7 cellular contexts compared by ENCODE assay signal in the genomic region with DNA sequence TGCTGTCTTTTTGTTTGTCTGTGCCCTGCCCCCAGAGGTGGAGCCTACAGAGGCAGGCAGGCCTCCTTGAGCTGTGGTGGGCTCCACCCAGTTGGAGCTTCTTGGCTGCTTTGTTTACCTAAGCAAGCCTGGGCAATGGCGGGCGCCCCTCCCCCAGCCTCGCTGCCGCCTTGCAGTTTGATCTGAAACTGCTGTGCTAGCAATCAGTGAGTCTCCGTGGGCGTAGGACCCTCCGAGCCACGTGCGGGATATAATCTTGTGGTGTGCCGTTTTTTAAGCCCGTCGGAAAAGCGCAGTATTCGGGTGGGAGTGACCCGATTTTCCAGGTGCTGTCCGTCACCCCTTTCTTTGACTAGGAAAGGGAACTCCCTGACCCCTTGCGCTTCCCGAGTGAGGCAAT.
DNase-seq lines count a peak whose midpoint lies in the region; FAIRE-seq and TF ChIP-seq lines count a peak whose summit lies in the region.
"Not testable (repeated sequence)": the region's sequence is repeated elsewhere in the genome, so short reads cannot be mapped to it uniquely, and the experiment has no call there.

No MANE protein-coding gene starts in this region.

- H2BK120ac ChIP-seq in H1 (replicated peaks; ENCODE audit: low read depth, low read length) = not testable (repeated sequence)

- not testable (repeated sequence) for H3K9me3 ChIP-seq in HUES48 (ENCODE audit: control insufficient read depth, insufficient read depth, low read length); H1 (ENCODE audit: insufficient read depth in 2 of 2, low read depth in 1 of 2, low read length in 1 of 2); iPS-15b (ENCODE audit: control insufficient read depth, insufficient read depth, low read length)

- H4K20me1 ChIP-seq in H1 (replicated peaks in 1 of 2; ENCODE audit: control insufficient read depth in 1 of 2, insufficient read depth in 2 of 2, low read length in 2 of 2) = not testable (repeated sequence)

- CTCF ChIA-PET in H1 (lab: Charles Lee; ENCODE audit: partially characterized antibody) = interaction anchor here (1.1 to 1.6 kb wide), 8 partner anchors 10 to 362 kb away, joined by 3 to 9 read pairs (median 5); a partner anchor contains a TSS

- H4K5ac ChIP-seq in H1 (ENCODE audit: insufficient read length, low read depth, low read length) = not testable (repeated sequence)

- not testable (repeated sequence) for H3K36me3 ChIP-seq in H7 (replicated peaks; ENCODE audit: control insufficient read depth, insufficient read depth, low read length); HUES48 (ENCODE audit: control insufficient read depth, insufficient read depth, low read length); H1 (ENCODE audit: control insufficient read depth in 2 of 4, insufficient read depth in 4 of 4, low read length in 3 of 4); iPS-15b (ENCODE audit: control insufficient read depth, insufficient read depth, low read length)

- not testable (repeated sequence) for TF ChIP-seq CTCF in H1 (IDR thresholded peaks at IDR 0.05; ENCODE audit: control extremely low read depth in 1 of 3, insufficient read depth in 1 of 3, low read depth in 1 of 3, low read length in 3 of 3); neural crest cell (conservative IDR thresholded peaks at IDR 0.05); type B pancreatic cell (conservative IDR thresholded peaks at IDR 0.05)

- not testable (repeated sequence) for H3K36me3 Mint-ChIP-seq in neural crest cell (ENCODE audit: low read depth); type B pancreatic cell

- H3K9ac ChIP-seq in HUES48 (ENCODE audit: low read depth, low read length) (peak overlapping the region; percentile 70; the same call in 1 of the 2 replicates), H1 (replicated peaks in 1 of 4; ENCODE audit: extremely low read depth in 1 of 4, low read depth in 3 of 4, low read length in 3 of 4) (peak overlapping the region in 3 of 4 experiments; percentile 25 to 77 (median 47); a peak in 3 of 7 replicates), iPS-15b (ENCODE audit: low read depth, low read length) (peak overlapping the region; percentile 47)

- peak overlapping the region; percentile 96 for H3K27ac Mint-ChIP-seq in neural crest cell (ENCODE audit: unreplicated experiment)
- peak overlapping the region; percentile 25 for H3K27ac Mint-ChIP-seq in type B pancreatic cell

- TF ChIP-seq POLR2A in H1 (IDR thresholded peaks at IDR 0.05; ENCODE audit: control extremely low read depth in 1 of 2, low read depth in 2 of 2, low read length in 2 of 2) = not testable (repeated sequence)

- peak overlapping the region; percentile 93; the same call in 1 of the 2 replicates for H4K8ac ChIP-seq in H1 (ENCODE audit: extremely low read depth, insufficient read depth, low read length)

- not testable (repeated sequence) for H3K79me2 ChIP-seq in H1 (ENCODE audit: control insufficient read depth in 1 of 2, insufficient read depth in 2 of 2, low read length in 2 of 2)

- H4K91ac ChIP-seq in H1 (replicated peaks; ENCODE audit: insufficient read length, low read length) = not testable (repeated sequence)

- not testable (repeated sequence) for H3K27ac ChIP-seq in HUES48 (ENCODE audit: low read depth, low read length); H1 (ENCODE audit: low read depth, low read length)

- TF ChIP-seq EP300 in H1 (IDR thresholded peaks at IDR 0.05; ENCODE audit: borderline replicate concordance in 1 of 2, low read depth in 2 of 2, low read length in 2 of 2) = not testable (repeated sequence)

- H3K4ac ChIP-seq in H1 (replicated peaks; ENCODE audit: insufficient read length, low read depth, low read length) = not testable (repeated sequence)

- not testable (repeated sequence) for H3K27me3 ChIP-seq in H7 (ENCODE audit: control insufficient read depth, insufficient read depth, low read length); HUES48 (ENCODE audit: control insufficient read depth, insufficient read depth, low read length); H1 (replicated peaks in 1 of 4; ENCODE audit: control insufficient read depth in 3 of 4, extremely low read depth in 1 of 4, insufficient read depth in 3 of 4, low read length in 3 of 4); iPS-15b (ENCODE audit: control insufficient read depth, insufficient read depth, low read length)

- H3K4me1 ChIP-seq in HUES48 (ENCODE audit: control insufficient read depth, insufficient read depth, low read length); H1 (replicated peaks in 1 of 4; ENCODE audit: control insufficient read depth in 3 of 4, insufficient read depth in 4 of 4, low read length in 3 of 4); iPS-15b (ENCODE audit: control insufficient read depth, insufficient read depth, low read length): not testable (repeated sequence)

- not testable (repeated sequence) for TF ChIP-seq RAD21 in H1 (IDR thresholded peaks at IDR 0.05 in 1 of 2, conservative IDR thresholded peaks at IDR 0.05 in 1 of 2; ENCODE audit: low read depth in 2 of 2, low read length in 2 of 2)

- not testable (repeated sequence) for FAIRE-seq in H1 (lab: Jason Lieb, UNC)

- H2BK12ac ChIP-seq in H1 (ENCODE audit: low read depth, low read length) = 0 out of 2 replicates have a peak overlapping the region, but pooled peaks have one; percentile 9

- H2BK5ac ChIP-seq in H1 (ENCODE audit: low read depth, low read length) = 0 out of 2 replicates have a peak overlapping the region, but pooled peaks have one; percentile 78

- not testable (repeated sequence) for DNase-seq in H7; neural crest cell (ENCODE audit: low read depth, low spot score); type B pancreatic cell (ENCODE audit: extremely low spot score, unreplicated experiment)
- DNase-seq in NCI-H748 (lab: John Stamatoyannopoulos, UW; ENCODE audit: unreplicated experiment) (peak; percentile 1), H1 (ENCODE audit: low read depth in 1 of 2, low spot score in 2 of 2) (peak in 1 of 2 experiments; percentile 70)

- H3K4me2 ChIP-seq in H1 (ENCODE audit: insufficient read depth in 1 of 2, low read depth in 2 of 2, low read length in 2 of 2) = peak overlapping the region in 1 of 2 experiments; percentile 42; a peak in 2 of 4 replicates

- H3K79me1 ChIP-seq in H1 (ENCODE audit: low read depth, low read length) = not testable (repeated sequence)

- peaks cover 12% of the 10 kb centered on the region for H3K4me1 Mint-ChIP-seq in neural crest cell
- H3K4me1 Mint-ChIP-seq in type B pancreatic cell (ENCODE audit: unreplicated experiment) = not testable (repeated sequence)

- 66% methylated on average over 12 of the region's 18 CpGs; no CpG with 5 or more reads in 1 of the 2 experiments for WGBS in H1 (ENCODE audit: extremely low coverage in 1 of 2, insufficient coverage in 1 of 2, insufficient read length in 1 of 2, insufficient replicate concordance in 2 of 2, low coverage in 1 of 2, low lambda C conversion rate in 2 of 2, missing lambda C conversion rate in 1 of 2), 2 experiments

- H3K27me3 Mint-ChIP-seq in neural crest cell (ENCODE audit: low read depth); type B pancreatic cell: not testable (repeated sequence)

- peak overlapping the region; percentile 78; the same call in 1 of the 2 replicates for H3K18ac ChIP-seq in H1 (ENCODE audit: extremely low read depth, low read length)

- peak overlapping the region; percentile 85 for H3K4me3 Mint-ChIP-seq in neural crest cell
- peak overlapping the region; percentile 79 for H3K4me3 Mint-ChIP-seq in type B pancreatic cell

- H3K4me3 ChIP-seq in H7 (ENCODE audit: insufficient read depth, low read depth, low read length) (peak overlapping the region; percentile 35), HUES48 (ENCODE audit: low read depth, low read length) (peak overlapping the region; percentile 55; the same call in 1 of the 2 replicates), H1 (ENCODE audit: extremely low read depth in 1 of 4, insufficient read depth in 2 of 4, low read depth in 3 of 4, low read length in 4 of 4) (peak overlapping the region in 2 of 4 experiments; percentile 17 to 41; a peak in 3 of 8 replicates), iPS-15b (ENCODE audit: low read depth, low read length) (peak overlapping the region; percentile 41)

- not testable (repeated sequence) for H3K23ac ChIP-seq in H1 (ENCODE audit: insufficient read length)

- not testable (repeated sequence) for H2AK5ac ChIP-seq in H1 (ENCODE audit: low read depth, low read length)

- H2BK20ac ChIP-seq in H1 (ENCODE audit: low read length) = not testable (repeated sequence)

- H2AFZ ChIP-seq in H1 (ENCODE audit: low read length) = not testable (repeated sequence)

- not testable (repeated sequence) for H3K56ac ChIP-seq in H1 (replicated peaks; ENCODE audit: insufficient read length, low read depth, low read length)

- H3K23me2 ChIP-seq in H1 (ENCODE audit: low read depth, low read length) = not testable (repeated sequence)

- POLR2A ChIA-PET in H1 (lab: Charles Lee; ENCODE audit: partially characterized antibody) = interaction anchor here (0.7 to 2.1 kb wide), 8 partner anchors 9 to 1433 kb away, joined by 3 to 9 read pairs (median 3); a partner anchor contains a TSS

- H3K9me3 Mint-ChIP-seq in neural crest cell = peaks cover 12% of the 10 kb centered on the region
- H3K9me3 Mint-ChIP-seq in type B pancreatic cell = not testable (repeated sequence)

- H2BK15ac ChIP-seq in H1 (ENCODE audit: low read length) = not testable (repeated sequence)

- not testable (repeated sequence) for H3K14ac ChIP-seq in H1 (ENCODE audit: insufficient read length)
